24 cellular contexts compared by ENCODE assay signal in the genomic region with DNA sequence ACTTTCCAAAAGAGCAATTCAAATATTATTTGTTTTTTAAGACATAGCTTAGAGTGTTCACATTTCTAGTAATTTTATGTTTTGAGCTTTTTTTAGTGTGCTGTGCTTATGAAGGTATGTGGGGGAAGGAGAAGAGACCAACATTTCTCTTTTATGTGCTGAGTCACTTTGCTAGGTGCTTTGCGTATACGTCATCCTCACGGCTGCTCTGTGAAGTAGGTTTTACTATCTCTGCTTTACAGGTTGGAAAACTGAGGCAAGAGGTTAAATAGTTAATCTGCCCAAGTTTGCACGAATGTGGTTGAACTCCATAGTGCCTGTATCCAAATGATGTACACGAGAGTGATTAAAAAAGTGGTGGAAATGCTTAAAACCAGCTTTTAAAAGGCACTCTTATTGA.
DNase-seq lines count a peak whose midpoint lies in the region; ATAC-seq, FAIRE-seq and TF ChIP-seq lines count a peak whose summit lies in the region.
"Had no signal": no experiment of that assay in that cellular context is flagged by ENCODE, and none has a peak within 500 bp of the region (broad histone marks: within the 10 kb centered on the region; RNA-seq: fewer than 3 reads in every experiment).

No MANE protein-coding gene starts in this region.

- peak; percentile 27 for FAIRE-seq in H54 (lab: Jason Lieb, UNC)
- FAIRE-seq: HTR-8/SVneo, RCC 7860 had no signal

- DNase-seq in H54 (ENCODE audit: insufficient read length, low spot score) (no peak), NCI-H460 (ENCODE audit: extremely low read depth, low read depth) (peak; percentile 29), endothelial cell (ENCODE audit: low spot score) (no peak), mesenteric fat pad (ENCODE audit: low spot score) (no peak), LoVo (ENCODE audit: low spot score) (no peak)
- DNase-seq: activated CD4-positive, alpha-beta T cell treated with anti-CD3 and anti-CD28 coated beads, Interleukin-2, amount 50 U/mL, for 4 hours; activated naive CD4-positive, alpha-beta T cell; aorta; CD4-positive, alpha-beta memory T cell; gastrocnemius medialis; GF-D8; left cardiac atrium; naive B cell; NCI-H1105 treated with DMSO at 0.1 percent for 48 hours; NCI-H2081 treated with DMSO at 0.1 percent for 48 hours; NCI-H510A treated with DMSO at 0.1 percent for 48 hours; NK-92 treated with Interleukin-12 subunit alpha and Interleukin-12 subunit beta, amount 100 ng/mL, for 24 hours; stimulated activated CD4-positive, alpha-beta T cell treated with anti-CD3 and anti-CD28 coated beads, Interleukin-4, amount 100 ng/mL, for 24 hours; stimulated activated naive CD4-positive, alpha-beta T cell treated with Interleukin-2 at 50 U/mL for 16 hours had no signal

- peaks cover 7% of the 10 kb centered on the region for H3K4me1 Mint-ChIP-seq in endothelial cell (ENCODE audit: unreplicated experiment)
- H3K4me1 Mint-ChIP-seq in nephron = peaks cover 22% of the 10 kb centered on the region

- no peak overlapping the region for H3K4me3 Mint-ChIP-seq in endothelial cell (ENCODE audit: unreplicated experiment)
- H3K4me3 Mint-ChIP-seq in nephron = no peak overlapping the region
- H3K4me3 Mint-ChIP-seq: CD4-positive, alpha-beta memory T cell; naive B cell; T-helper 1 cell treated with Interleukin-12 subunit alpha and Interleukin-12 subunit beta and Interleukin-4 antibody, amounts not matched to agents 30 μg/mL and 1 μg/mL, for 36 hours had no signal

- no peak for TF ChIP-seq CTCF in endothelial cell (IDR thresholded peaks at IDR 0.05; ENCODE audit: unreplicated experiment)
- no peak for TF ChIP-seq CTCF in nephron (IDR thresholded peaks at IDR 0.05; ENCODE audit: unreplicated experiment in 3 of 3)

- H3K27ac Mint-ChIP-seq in endothelial cell (ENCODE audit: unreplicated experiment) (peak overlapping the region; percentile 76), nephron (peak overlapping the region in 2 of 3 experiments; percentile 44 to 61)
- H3K27ac Mint-ChIP-seq: naive B cell; T-helper 1 cell treated with Interleukin-12 subunit alpha and Interleukin-12 subunit beta and Interleukin-4 antibody, amounts not matched to agents 30 μg/mL and 1 μg/mL, for 36 hours had no signal

- no peak for TF ChIP-seq POLR2A in H54 (IDR thresholded peaks at IDR 0.05; ENCODE audit: low read depth, low read length)

- peaks cover 6% of the 10 kb centered on the region for H3K36me3 Mint-ChIP-seq in endothelial cell (ENCODE audit: low read depth, unreplicated experiment)
- H3K36me3 Mint-ChIP-seq in nephron (ENCODE audit: low read depth) = peaks cover 51% of the 10 kb centered on the region

- H3K9me3 Mint-ChIP-seq in endothelial cell (ENCODE audit: unreplicated experiment) = no peaks in the 10 kb centered on the region
- H3K9me3 Mint-ChIP-seq in nephron = no peaks in the 10 kb centered on the region
- H3K9me3 Mint-ChIP-seq: naive B cell; T-helper 1 cell treated with Interleukin-12 subunit alpha and Interleukin-12 subunit beta and Interleukin-4 antibody, amounts not matched to agents 30 μg/mL and 1 μg/mL, for 36 hours had no signal

- no peak for ATAC-seq in HG03039 (IDR thresholded peaks at IDR 0.05; ENCODE audit: unreplicated experiment)
- ATAC-seq: gastrocnemius medialis, left cardiac atrium had no signal

- H3K27me3 Mint-ChIP-seq in endothelial cell (ENCODE audit: unreplicated experiment) (no peaks in the 10 kb centered on the region), nephron (ENCODE audit: low read depth) (no peaks in the 10 kb centered on the region)
- H3K27me3 Mint-ChIP-seq: CD4-positive, alpha-beta memory T cell; naive B cell had no signal
